ENCODE assay signal across 1 cellular context in the genomic region with DNA sequence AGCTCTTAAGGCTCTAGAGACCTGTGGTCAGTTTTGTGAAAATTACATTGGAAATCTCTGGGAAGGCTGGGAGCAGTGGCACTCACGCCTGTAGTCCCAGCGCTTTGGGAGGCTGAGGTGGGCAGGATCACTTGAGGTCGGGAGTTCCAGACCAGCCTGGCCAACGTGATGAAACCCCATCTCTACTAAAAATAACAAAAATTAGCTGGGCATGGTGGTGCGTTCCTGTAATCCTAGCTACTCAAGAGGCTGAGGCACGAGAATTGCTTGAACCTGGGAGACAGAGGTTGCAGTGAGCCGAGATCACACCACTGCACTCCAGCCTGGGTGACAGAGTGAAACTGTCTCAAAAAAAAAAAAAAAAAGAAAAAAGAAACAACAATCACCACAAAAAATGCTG. TPM values are rescaled to one million over a fixed set of nuclear protein-coding genes. Genes with fewer than 3 reads are reported as not detected.
"Had no signal": no experiment of that assay in that cellular context is flagged by ENCODE, and none has a peak within 500 bp of the region (broad histone marks: within the 10 kb centered on the region; RNA-seq: fewer than 3 reads in every experiment).

No MANE protein-coding gene starts in this region.

RNA-seq across cellular contexts. Expression of a gene that starts 26.1 kb away (rescaled TPM):
- total RNA-seq: kidney epithelial cell had no signal
